Comparison of ENCODE assay signal across 34 cellular contexts in the genomic region with DNA sequence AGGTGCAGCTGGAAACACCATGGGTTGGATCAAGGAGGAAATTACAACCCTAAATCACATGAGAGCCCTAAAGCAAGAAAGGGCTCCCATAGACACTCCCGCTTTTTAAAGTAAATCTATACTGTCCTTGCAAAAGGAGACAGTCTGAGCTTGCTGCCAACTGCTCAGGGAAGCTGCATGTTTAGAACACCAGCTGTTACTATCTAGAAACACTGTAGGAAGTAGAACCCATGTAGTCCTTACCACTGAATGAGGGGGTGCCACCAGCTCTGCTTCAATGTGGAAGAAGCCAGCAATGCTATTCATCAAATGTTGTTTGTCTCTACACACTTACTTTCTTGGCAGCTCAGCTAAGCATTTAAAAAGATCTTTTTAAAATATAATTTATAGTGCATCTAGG.
"Had no signal": no experiment of that assay in that cellular context is flagged by ENCODE, and none has a peak within 500 bp of the region (broad histone marks: within the 10 kb centered on the region; RNA-seq: fewer than 3 reads in every experiment).

No MANE protein-coding gene starts in this region.

- H3K27ac Mint-ChIP-seq: activated B cell treated with CpG ODN at 0.5 μM for 24 hours; activated CD4-positive, alpha-beta memory T cell treated with anti-CD3 and anti-CD28 coated beads for 36 hours; activated naive CD8-positive, alpha-beta T cell treated with anti-CD3 and anti-CD28 coated beads for 36 hours; activated T-cell treated with anti-CD3 and anti-CD28 coated beads, Interleukin-2, amount 50 U/mL, for 72 hours; activated T-helper 17 cell treated with anti-CD3 and anti-CD28 coated beads, Interleukin-2, amount 50 U/mL, for 72 hours had no signal

- DNase-seq: activated B cell treated with CpG ODN at 0.5 μM for 24 hours; activated CD4-positive, alpha-beta memory T cell treated with anti-CD3 and anti-CD28 coated beads for 36 hours; activated CD4-positive, alpha-beta T cell treated with anti-CD3 and anti-CD28 coated beads for 4 hours; activated CD4-positive, alpha-beta T cell treated with anti-CD3 and anti-CD28 coated beads, Interleukin-2, amount 50 U/mL, for 1 hour; activated CD4-positive, CD25-positive, alpha-beta regulatory T cell treated with anti-CD3 and anti-CD28 coated beads, Interleukin-2, amount 50 U/mL, for 72 hours; activated effector memory CD4-positive, alpha-beta T cell treated with anti-CD3 and anti-CD28 coated beads, Interleukin-2, amount 50 U/mL, for 16 hours; activated naive CD4-positive, alpha-beta T cell; activated naive CD4-positive, alpha-beta T cell treated with anti-CD3 and anti-CD28 coated beads, Interleukin-2, amount 50 U/mL, for 16 hours; activated naive CD8-positive, alpha-beta T cell treated with anti-CD3 and anti-CD28 coated beads for 36 hours; activated T-cell treated with anti-CD3 and anti-CD28 coated beads, Interleukin-2, amount 50 U/mL, for 1 hour; activated T-cell treated with anti-CD3 and anti-CD28 coated beads, Interleukin-2, amount 50 U/mL, for 72 hours; amniotic stem cell; aorta; NCI-H1092 treated with DMSO at 0.1 percent for 48 hours; NCI-H1417; NCI-H146; NCI-H1930; NCI-H2081 treated with DMSO at 0.1 percent for 48 hours; NCI-H2227 treated with DMSO at 0.1 percent for 48 hours; NCI-H510A treated with DMSO at 0.1 percent for 48 hours; NCI-H526 treated with DMSO at 0.1 percent for 48 hours; SIG-M5; T-helper 1 cell; T-helper 2 cell; T-helper 9 cell had no signal

- H3K9me3 Mint-ChIP-seq: activated B cell treated with CpG ODN at 0.5 μM for 24 hours; activated CD4-positive, alpha-beta memory T cell treated with anti-CD3 and anti-CD28 coated beads for 36 hours; activated naive CD8-positive, alpha-beta T cell treated with anti-CD3 and anti-CD28 coated beads for 36 hours; activated T-cell treated with anti-CD3 and anti-CD28 coated beads, Interleukin-2, amount 50 U/mL, for 72 hours; activated T-helper 17 cell treated with anti-CD3 and anti-CD28 coated beads, Interleukin-2, amount 50 U/mL, for 72 hours; central memory CD8-positive, alpha-beta T cell had no signal

- H3K4me2 ChIP-seq: KMS-11, PC-9 had no signal

- H3K4me1 Mint-ChIP-seq: activated B cell treated with CpG ODN at 0.5 μM for 24 hours; activated T-helper 17 cell treated with anti-CD3 and anti-CD28 coated beads, Interleukin-2, amount 50 U/mL, for 72 hours; central memory CD8-positive, alpha-beta T cell had no signal

- H3K27me3 Mint-ChIP-seq: activated B cell treated with CpG ODN at 0.5 μM for 24 hours; activated CD4-positive, alpha-beta memory T cell treated with anti-CD3 and anti-CD28 coated beads for 36 hours; activated naive CD8-positive, alpha-beta T cell treated with anti-CD3 and anti-CD28 coated beads for 36 hours; activated T-helper 17 cell treated with anti-CD3 and anti-CD28 coated beads, Interleukin-2, amount 50 U/mL, for 72 hours; central memory CD8-positive, alpha-beta T cell had no signal

- H3K27ac ChIP-seq: cardiac muscle cell, KMS-11, PC-9, RWPE1, VCaP had no signal

- ATAC-seq: activated T-cell treated with anti-CD3 and anti-CD28 coated beads, Interleukin-2, amount 50 U/mL, for 72 hours; activated T-helper 17 cell treated with anti-CD3 and anti-CD28 coated beads, Interleukin-2, amount 50 U/mL, for 72 hours; Right ventricle myocardium inferior; SK-N-SH treated with all-trans-retinoic acid at 6 μM for 48 hours had no signal

- H3K36me3 ChIP-seq: cardiac muscle cell had no signal

- H3K9ac ChIP-seq: KMS-11 had no signal

- H3K27me3 ChIP-seq: cardiac muscle cell had no signal

- H3K4me3 ChIP-seq: cardiac muscle cell, PC-9 had no signal

- H2AFZ ChIP-seq: PC-9 had no signal

- H3K4me3 Mint-ChIP-seq: activated B cell treated with CpG ODN at 0.5 μM for 24 hours; activated CD4-positive, alpha-beta memory T cell treated with anti-CD3 and anti-CD28 coated beads for 36 hours; activated naive CD8-positive, alpha-beta T cell treated with anti-CD3 and anti-CD28 coated beads for 36 hours; activated T-cell treated with anti-CD3 and anti-CD28 coated beads, Interleukin-2, amount 50 U/mL, for 72 hours; activated T-helper 17 cell treated with anti-CD3 and anti-CD28 coated beads, Interleukin-2, amount 50 U/mL, for 72 hours; central memory CD8-positive, alpha-beta T cell had no signal
